21 cellular contexts compared by ENCODE assay signal in the genomic region with DNA sequence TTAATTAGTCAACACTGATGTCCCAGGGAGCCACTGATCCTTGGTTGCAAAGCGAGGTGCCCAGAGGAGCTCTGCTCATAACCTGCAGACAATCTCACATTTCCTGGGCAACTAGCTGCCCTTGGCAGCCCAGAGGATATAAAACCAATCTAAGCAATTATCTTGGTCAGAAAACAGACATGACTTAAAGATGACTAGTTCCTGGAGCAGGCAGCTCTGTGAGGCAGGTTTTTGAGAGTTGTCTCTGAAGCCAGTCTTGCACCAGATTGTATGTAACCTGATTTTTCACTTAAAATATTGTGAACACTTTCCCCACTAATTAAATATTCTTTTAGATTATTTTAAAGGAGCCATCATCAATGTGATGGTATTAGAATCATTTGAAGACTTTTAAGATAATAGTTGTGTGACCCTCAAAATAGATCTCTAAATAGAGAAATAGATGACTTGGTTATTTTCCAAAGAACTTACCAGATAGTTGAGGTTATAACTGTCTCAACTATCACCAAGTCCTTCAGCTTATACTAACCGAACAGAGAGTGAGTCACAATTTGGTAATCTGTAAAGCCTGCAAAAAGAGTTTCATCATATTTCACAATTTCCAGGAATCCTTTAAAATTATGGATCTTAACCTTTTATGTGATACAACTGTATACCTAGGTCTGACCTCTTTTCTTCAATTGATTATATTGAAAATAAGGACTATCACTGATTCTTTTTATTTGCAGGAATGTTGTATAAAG.
DNase-seq lines count a peak whose midpoint lies in the region; ATAC-seq and TF ChIP-seq lines count a peak whose summit lies in the region.
"Had no signal": no experiment of that assay in that cellular context is flagged by ENCODE, and none has a peak within 500 bp of the region (broad histone marks: within the 10 kb centered on the region; RNA-seq: fewer than 3 reads in every experiment).

No MANE protein-coding gene starts in this region.

- H3K79me1 ChIP-seq in H9 (ENCODE audit: insufficient read depth, low read depth, low read length, poor library complexity, severe bottlenecking), result no peaks in the 10 kb centered on the region

- no peak overlapping the region for H2BK12ac ChIP-seq in H9 (ENCODE audit: insufficient read length, low read depth, low read length)

- no peak overlapping the region for H4K91ac ChIP-seq in H9 (ENCODE audit: insufficient read length, low read depth, low read length)

- no peaks in the 10 kb centered on the region for H3K27me3 Mint-ChIP-seq in H9 (ENCODE audit: low read depth)
- no peaks in the 10 kb centered on the region for H3K27me3 Mint-ChIP-seq in activated CD8-positive, alpha-beta T cell treated with anti-CD3 and anti-CD28 coated beads, Interleukin-2, amount 10 ng/mL, durations not matched to agents 7 days and 5 days (ENCODE audit: low read depth)
- H3K27me3 Mint-ChIP-seq: activated CD8-positive, alpha-beta memory T cell treated with anti-CD3 and anti-CD28 coated beads, Interleukin-2, amount 10 ng/mL, durations not matched to agents 7 days and 5 days had no signal

- no peak overlapping the region for H3K56ac ChIP-seq in H9 (ENCODE audit: insufficient read length, low read depth, low read length)

- no peaks in the 10 kb centered on the region for H3K36me3 ChIP-seq in ACC112 (ENCODE audit: insufficient read depth, low read length)
- H3K36me3 ChIP-seq in adipocyte (ENCODE audit: control insufficient read depth, insufficient read depth, low read length, severe bottlenecking), result no peaks in the 10 kb centered on the region
- H3K36me3 ChIP-seq: right atrium auricular region had no signal

- ATAC-seq in HG03378 (IDR thresholded peaks at IDR 0.05; ENCODE audit: unreplicated experiment), result no peak
- no peak for ATAC-seq in activated CD8-positive, alpha-beta T cell treated with anti-CD3 and anti-CD28 coated beads, Interleukin-2, amount 10 ng/mL, durations not matched to agents 7 days and 5 days
- ATAC-seq: activated CD4-positive, CD25-positive, alpha-beta regulatory T cell treated with anti-CD3 and anti-CD28 coated beads, Interleukin-2, amount 50 U/mL, for 24 hours; activated CD8-positive, alpha-beta memory T cell treated with anti-CD3 and anti-CD28 coated beads, Interleukin-2, amount 10 ng/mL, durations not matched to agents 7 days and 5 days; mucosa of descending colon; stimulated activated naive CD8-positive, alpha-beta T cell treated with anti-CD3 and anti-CD28 coated beads, Interleukin-15, Interleukin-2, amounts not matched to agents 100 U/mL and 50 U/mL, for 24 hours had no signal

- no peak overlapping the region for H4K5ac ChIP-seq in H9 (ENCODE audit: insufficient read length, low read depth, low read length)

- no peak overlapping the region for H3K14ac ChIP-seq in H9 (ENCODE audit: insufficient read depth, low read length)

- H2BK15ac ChIP-seq in H9 (ENCODE audit: low read depth, low read length), result no peak overlapping the region

- POLR2A ChIA-PET in activated CD8-positive, alpha-beta T cell treated with anti-CD3 and anti-CD28 coated beads, Interleukin-2, amount 10 ng/mL, durations not matched to agents 7 days and 5 days (lab: Charles Lee), result no interaction called here

- H2BK120ac ChIP-seq in H9 (ENCODE audit: low read depth, low read length, poor library complexity, severe bottlenecking), result no peak overlapping the region

- no peak overlapping the region for H3T11ph ChIP-seq in H9 (ENCODE audit: low read length)

- no peak overlapping the region for H3K4ac ChIP-seq in H9 (ENCODE audit: low read depth, low read length)

- H3K4me1 ChIP-seq in ACC112 (ENCODE audit: control insufficient read depth, insufficient read depth, low read length, unreplicated experiment) (peaks cover 24% of the 10 kb centered on the region), adipocyte (ENCODE audit: control insufficient read depth, insufficient read depth, low read length) (peaks cover 53% of the 10 kb centered on the region), H9 (ENCODE audit: insufficient read depth, low read length) (no peaks in the 10 kb centered on the region)

- H3K4me3 ChIP-seq in ACC112 (ENCODE audit: low read depth, low read length) (no peak overlapping the region), adipocyte (ENCODE audit: low read length) (no peak overlapping the region)
- H3K4me3 ChIP-seq: mucosa of descending colon, right atrium auricular region had no signal

- H3K18ac ChIP-seq in H9 (ENCODE audit: insufficient read length, low read depth, low read length), result no peak overlapping the region

- DNase-seq in HS-5 (ENCODE audit: low read depth), result peak; percentile 50
- peak; percentile 76 for DNase-seq in adipocyte (ENCODE audit: low read depth)
- DNase-seq in fibroblast of the conjunctiva (ENCODE audit: low read depth), result peak; percentile 49
- no peak for DNase-seq in H9
- DNase-seq in activated CD8-positive, alpha-beta T cell treated with anti-CD3 and anti-CD28 coated beads, Interleukin-2, amount 10 ng/mL, durations not matched to agents 7 days and 5 days, result no peak
- no peak for DNase-seq in NCI-H748 treated with DMSO at 0.1 percent for 48 hours (lab: John Stamatoyannopoulos, UW)
- DNase-seq: activated CD8-positive, alpha-beta memory T cell treated with anti-CD3 and anti-CD28 coated beads, Interleukin-2, amount 10 ng/mL, durations not matched to agents 7 days and 5 days; central memory CD4-positive, alpha-beta T cell; DMS 273 treated with DMSO at 0.1 percent for 48 hours; effector memory CD4-positive, alpha-beta T cell; MM.1S; mucosa of descending colon; NCI-H2081; NCI-H510A; stimulated activated naive CD8-positive, alpha-beta T cell treated with anti-CD3 and anti-CD28 coated beads, Interleukin-15, Interleukin-2, amounts not matched to agents 100 U/mL and 50 U/mL, for 24 hours had no signal

- H3K23me2 ChIP-seq in H9 (ENCODE audit: insufficient read length, low read depth, low read length, poor library complexity, severe bottlenecking), result no peaks in the 10 kb centered on the region

- no peaks in the 10 kb centered on the region for H3K79me2 ChIP-seq in ACC112 (ENCODE audit: control insufficient read depth, insufficient read depth, low read length, unreplicated experiment)
- H3K79me2 ChIP-seq in H9 (ENCODE audit: insufficient read depth, low read length), result no peaks in the 10 kb centered on the region

- H3K27me3 ChIP-seq in ACC112 (ENCODE audit: insufficient read depth, low read length) (no peaks in the 10 kb centered on the region), adipocyte (replicated peaks; ENCODE audit: control insufficient read depth, insufficient read depth, low read length) (no peaks in the 10 kb centered on the region), H9 (ENCODE audit: insufficient read depth, low read length) (no peaks in the 10 kb centered on the region)
- H3K27me3 ChIP-seq: right atrium auricular region had no signal

- H3K4me1 Mint-ChIP-seq in H9, result peaks cover 7 to 10% of the 10 kb centered on the region in 2 experiments; a peak in 2 of 4 replicates
- H3K4me1 Mint-ChIP-seq in activated CD8-positive, alpha-beta T cell treated with anti-CD3 and anti-CD28 coated beads, Interleukin-2, amount 10 ng/mL, durations not matched to agents 7 days and 5 days (ENCODE audit: low read depth), result no peaks in the 10 kb centered on the region
- H3K4me1 Mint-ChIP-seq: activated CD8-positive, alpha-beta memory T cell treated with anti-CD3 and anti-CD28 coated beads, Interleukin-2, amount 10 ng/mL, durations not matched to agents 7 days and 5 days had no signal

- no peaks in the 10 kb centered on the region; a peak in 1 of 7 replicates for H3K36me3 Mint-ChIP-seq in H9 (ENCODE audit: insufficient read depth in 1 of 3, low read depth in 3 of 3)
- no peaks in the 10 kb centered on the region for H3K36me3 Mint-ChIP-seq in activated CD8-positive, alpha-beta T cell treated with anti-CD3 and anti-CD28 coated beads, Interleukin-2, amount 10 ng/mL, durations not matched to agents 7 days and 5 days (ENCODE audit: low read depth)
- H3K36me3 Mint-ChIP-seq: activated CD8-positive, alpha-beta memory T cell treated with anti-CD3 and anti-CD28 coated beads, Interleukin-2, amount 10 ng/mL, durations not matched to agents 7 days and 5 days had no signal

- no CpG with 5 or more reads among the region's 2 CpGs for WGBS in H9 (ENCODE audit: extremely low coverage, insufficient read length, low lambda C conversion rate)

- H4K20me1 ChIP-seq in H9 (ENCODE audit: control insufficient read depth, insufficient read depth, insufficient read length), result no peaks in the 10 kb centered on the region

- no peak for TF ChIP-seq CTCF in H9 (conservative IDR thresholded peaks at IDR 0.05)

- no peak overlapping the region for H3K23ac ChIP-seq in H9 (ENCODE audit: insufficient read length, low read depth, low read length)

- H2BK20ac ChIP-seq in H9 (ENCODE audit: low read depth, low read length, poor library complexity, severe bottlenecking), result no peak overlapping the region

- H2AFZ ChIP-seq in ACC112 (ENCODE audit: low read length, unreplicated experiment) (no peak overlapping the region), H9 (ENCODE audit: low read length) (no peak overlapping the region)

- no peak overlapping the region for H3K4me3 Mint-ChIP-seq in H9
- no peak overlapping the region for H3K4me3 Mint-ChIP-seq in activated CD8-positive, alpha-beta T cell treated with anti-CD3 and anti-CD28 coated beads, Interleukin-2, amount 10 ng/mL, durations not matched to agents 7 days and 5 days
- H3K4me3 Mint-ChIP-seq: activated CD8-positive, alpha-beta memory T cell treated with anti-CD3 and anti-CD28 coated beads, Interleukin-2, amount 10 ng/mL, durations not matched to agents 7 days and 5 days; T-helper 2 cell treated with Interferon-gamma antibody and Interleukin-4, amounts not matched to agents 5 μg/mL and 100 μg/mL, for 36 hours had no signal

- H4K8ac ChIP-seq in H9 (replicated peaks; ENCODE audit: insufficient read length, low read depth, low read length), result no peak overlapping the region

- H3K9me3 ChIP-seq in adipocyte (ENCODE audit: control insufficient read depth, low read length) (no peaks in the 10 kb centered on the region), H9 (ENCODE audit: control insufficient read depth, low read depth, low read length) (no peaks in the 10 kb centered on the region)
- H3K9me3 ChIP-seq: mucosa of descending colon, right atrium auricular region had no signal

- no peak overlapping the region for H3K4me2 ChIP-seq in H9 (ENCODE audit: insufficient read depth, insufficient read length, low read length)

- no peak overlapping the region for H2AK5ac ChIP-seq in H9 (ENCODE audit: insufficient read length, low read length)

- H3K9ac ChIP-seq in adipocyte (ENCODE audit: low read length) (no peak overlapping the region), H9 (ENCODE audit: extremely low read depth, insufficient read length, low read length) (no peak overlapping the region)

- no peaks in the 10 kb centered on the region; a peak in 1 of 5 replicates for H3K9me3 Mint-ChIP-seq in H9
- no peaks in the 10 kb centered on the region for H3K9me3 Mint-ChIP-seq in activated CD8-positive, alpha-beta T cell treated with anti-CD3 and anti-CD28 coated beads, Interleukin-2, amount 10 ng/mL, durations not matched to agents 7 days and 5 days (ENCODE audit: insufficient read depth)
- H3K9me3 Mint-ChIP-seq: T-helper 2 cell treated with Interferon-gamma antibody and Interleukin-4, amounts not matched to agents 5 μg/mL and 100 μg/mL, for 36 hours had no signal

- CTCF ChIA-PET in activated CD8-positive, alpha-beta T cell treated with anti-CD3 and anti-CD28 coated beads, Interleukin-2, amount 10 ng/mL, durations not matched to agents 7 days and 5 days (lab: Charles Lee), result no interaction called here

- no peak overlapping the region for H2BK5ac ChIP-seq in H9 (ENCODE audit: insufficient read length, low read length)

- H3K27ac ChIP-seq in ACC112 (ENCODE audit: low read depth, low read length) (peak overlapping the region; percentile 27; the same call in 1 of the 2 replicates), H9 (ENCODE audit: insufficient read length, low read depth, low read length) (no peak overlapping the region)
- H3K27ac ChIP-seq: right atrium auricular region had no signal

- H3K27ac Mint-ChIP-seq in H9, result no peak overlapping the region
- H3K27ac Mint-ChIP-seq in activated CD8-positive, alpha-beta T cell treated with anti-CD3 and anti-CD28 coated beads, Interleukin-2, amount 10 ng/mL, durations not matched to agents 7 days and 5 days, result no peak overlapping the region
- H3K27ac Mint-ChIP-seq: activated CD8-positive, alpha-beta memory T cell treated with anti-CD3 and anti-CD28 coated beads, Interleukin-2, amount 10 ng/mL, durations not matched to agents 7 days and 5 days; activated T-helper 2 cell treated with anti-CD3 and anti-CD28 coated beads, Interferon-gamma antibody, Interleukin-2, Interleukin-4, amounts not matched to agents 10 μg/mL and 5 μg/mL and 100 μg/mL, durations not matched to agents 14 hours and 24 hours and 36 hours; T-helper 2 cell treated with Interferon-gamma antibody and Interleukin-4, amounts not matched to agents 5 μg/mL and 100 μg/mL, for 36 hours had no signal

Comparison
In these comparisons a context has a peak if more than half of its experiments do, and no peak if none do; other contexts are left out.
1. DNase-seq: peak in HS-5 (single experiment), adipocyte (single experiment) and fibroblast of the conjunctiva (single experiment); none in H9 (single experiment), activated CD8-positive, alpha-beta T cell treated with anti-CD3 and anti-CD28 coated beads, Interleukin-2, amount 10 ng/mL, durations not matched to agents 7 days and 5 days (single experiment) and NCI-H748 treated with DMSO at 0.1 percent for 48 hours (single experiment).